ENCODE assay signal across 8 cellular contexts in the genomic region with DNA sequence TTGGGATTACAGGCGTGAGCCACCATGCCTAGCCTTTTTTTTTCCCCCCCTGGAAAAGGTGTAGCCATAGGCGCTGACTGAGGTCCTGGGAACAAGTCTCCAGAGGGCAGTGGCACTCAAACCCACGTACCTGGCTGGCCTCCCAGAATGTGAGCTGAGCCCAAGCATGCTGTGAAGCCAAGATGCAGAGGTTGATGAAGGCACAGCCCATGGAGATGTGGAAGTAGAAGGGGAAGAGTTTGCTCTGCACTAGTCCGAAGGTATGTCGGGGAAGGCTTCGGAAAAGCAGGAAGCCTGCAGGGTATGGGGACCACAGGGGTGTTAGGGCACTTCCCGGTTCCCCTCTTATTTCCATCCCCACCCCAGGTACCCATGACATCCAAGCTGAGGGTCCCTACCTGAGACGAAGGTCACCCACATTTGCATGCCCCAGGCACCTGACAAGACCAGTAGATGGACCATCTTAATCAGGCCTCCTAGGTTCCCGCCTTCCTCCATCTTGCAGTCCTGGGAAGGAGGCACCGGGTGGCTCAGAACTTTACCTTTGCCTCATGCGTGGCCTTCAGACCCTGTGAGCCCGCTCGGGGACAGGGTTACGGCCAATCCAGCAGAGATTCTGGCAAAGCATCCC. TPM values are rescaled to one million over a fixed set of nuclear protein-coding genes. Genes with fewer than 3 reads are reported as not detected.
DNase-seq lines count a peak whose midpoint lies in the region; ATAC-seq and TF ChIP-seq lines count a peak whose summit lies in the region.

No MANE protein-coding gene starts in this region.

- no peaks in the 10 kb centered on the region for H3K27me3 Mint-ChIP-seq in T-helper 1 cell treated with Interleukin-12 subunit alpha and Interleukin-12 subunit beta and Interleukin-4 antibody, amounts not matched to agents 30 μg/mL and 1 μg/mL, for 36 hours (ENCODE audit: low read depth)

- H3K27me3 ChIP-seq in WERI-Rb-1 (ENCODE audit: insufficient read depth, low read depth, severe bottlenecking) (no peaks in the 10 kb centered on the region), suprapubic skin (no peaks in the 10 kb centered on the region)

- ATAC-seq in GM21447 (IDR thresholded peaks at IDR 0.05; ENCODE audit: unreplicated experiment): no peak

- no peak for TF ChIP-seq EP300 in suprapubic skin (IDR thresholded peaks at IDR 0.05)

- H3K4me3 ChIP-seq in WERI-Rb-1 (ENCODE audit: low read depth, low read length) (peak overlapping the region; percentile 86), iPS-11a (ENCODE audit: low read depth, low read length) (peak overlapping the region; percentile 91), suprapubic skin (peak overlapping the region; percentile 57)

- peaks cover 33% of the 10 kb centered on the region for H3K4me1 ChIP-seq in suprapubic skin

- H3K27ac ChIP-seq in WERI-Rb-1: peak overlapping the region; percentile 60
- H3K27ac ChIP-seq in suprapubic skin: peak overlapping the region; percentile 67

- DNase-seq in T-helper 1 cell (no peak), WERI-Rb-1 (no peak), suprapubic skin (ENCODE audit: low spot score in 2 of 2) (no peak), EL (no peak), NCI-H146 (lab: John Stamatoyannopoulos, UW) (no peak)

- peak overlapping the region; percentile 93 for H3K4me3 Mint-ChIP-seq in T-helper 1 cell treated with Interleukin-12 subunit alpha and Interleukin-12 subunit beta and Interleukin-4 antibody, amounts not matched to agents 30 μg/mL and 1 μg/mL, for 36 hours

- peaks cover 19% of the 10 kb centered on the region for H3K4me1 Mint-ChIP-seq in T-helper 1 cell treated with Interleukin-12 subunit alpha and Interleukin-12 subunit beta and Interleukin-4 antibody, amounts not matched to agents 30 μg/mL and 1 μg/mL, for 36 hours (ENCODE audit: low read depth)

- H3K27ac Mint-ChIP-seq in T-helper 1 cell treated with Interleukin-12 subunit alpha and Interleukin-12 subunit beta and Interleukin-4 antibody, amounts not matched to agents 30 μg/mL and 1 μg/mL, for 36 hours: peak overlapping the region; percentile 95

- WGBS in suprapubic skin: 50% methylated on average over 8 of the region's 14 CpGs

- H3K36me3 ChIP-seq in WERI-Rb-1: peaks cover 12% of the 10 kb centered on the region
- peaks cover 6% of the 10 kb centered on the region for H3K36me3 ChIP-seq in suprapubic skin

- TF ChIP-seq POLR2A in suprapubic skin (IDR thresholded peaks at IDR 0.05): no peak

- H3K36me3 Mint-ChIP-seq in T-helper 1 cell treated with Interleukin-12 subunit alpha and Interleukin-12 subunit beta and Interleukin-4 antibody, amounts not matched to agents 30 μg/mL and 1 μg/mL, for 36 hours (ENCODE audit: low read depth): peaks cover 6% of the 10 kb centered on the region

- H3K9me3 ChIP-seq in WERI-Rb-1 (ENCODE audit: severe bottlenecking) (peaks cover 13% of the 10 kb centered on the region), suprapubic skin (no peaks in the 10 kb centered on the region)

- peaks cover 8% of the 10 kb centered on the region for H3K9me3 Mint-ChIP-seq in T-helper 1 cell treated with Interleukin-12 subunit alpha and Interleukin-12 subunit beta and Interleukin-4 antibody, amounts not matched to agents 30 μg/mL and 1 μg/mL, for 36 hours

- TF ChIP-seq CTCF in WERI-Rb-1 (IDR thresholded peaks at IDR 0.05; ENCODE audit: low read depth, low read length) (no peak), suprapubic skin (IDR thresholded peaks at IDR 0.05) (no peak)

RNA-seq across cellular contexts. Expression of a gene that starts 0.8 kb away (rescaled TPM):
- 100 to 1,000 TPM; 202 to 245 (median 207) TPM for total RNA-seq in suprapubic skin

RNA-seq across cellular contexts. Expression of a gene that starts 1.1 kb away (rescaled TPM):
- total RNA-seq in suprapubic skin: 10 to 100 TPM in 3 of 4 donors, 1 to 10 TPM in 1; 8.0 to 58.3 (median 14.3) TPM

RNA-seq across cellular contexts. Expression of a gene that starts 5.8 kb away (rescaled TPM):
- 100 to 1,000 TPM in 2 of 4 donors, 10 to 100 TPM in 2; 68.7 to 132 (median 98.3) TPM for total RNA-seq in suprapubic skin

RNA-seq across cellular contexts. Expression of a gene that starts 10.0 kb away (rescaled TPM):
- total RNA-seq in suprapubic skin: 10 to 100 TPM; 18.9 to 32.1 (median 22.5) TPM

RNA-seq across cellular contexts. Expression of a gene that starts 29.2 kb away (rescaled TPM):
- 1 to 10 TPM; 1.6 to 3.7 (median 2.6) TPM for total RNA-seq in suprapubic skin
